ENCODE assay signal across 20 cellular contexts in genomic region chr6:21882066-21882465, GRCh38.
"Had no signal": no experiment of that assay in that cellular context is flagged by ENCODE, and none has a peak within 500 bp of the region (broad histone marks: within the 10 kb centered on the region; RNA-seq: fewer than 3 reads in every experiment).

No MANE protein-coding gene starts in this region.

- H3K4me3 ChIP-seq: SJSA1, SK-N-MC had no signal

- H3K36me3 ChIP-seq: SJSA1 had no signal

- H3K27ac ChIP-seq: SJSA1, SK-N-MC had no signal

- DNase-seq: Karpas-422, KBM-7, MM.1S, NCI-H1092 treated with DMSO at 0.1 percent for 48 hours, NCI-H1436, NCI-H187, NCI-H2029, NCI-H2081 treated with DMSO at 0.1 percent for 48 hours, NCI-H2171, NCI-H226, NCI-H446, NCI-H510A, NCI-H524 treated with DMSO at 0.1 percent for 48 hours, NCI-H69, NCI-H774, Right ventricle myocardium superior, RPMI8226, SIG-M5 had no signal

- H3K27me3 ChIP-seq: SJSA1 had no signal

- H3K9me3 ChIP-seq: SJSA1 had no signal
